ENCODE assay signal across 8 cellular contexts in genomic region chr11:96390403-96390830, GRCh38. TPM values are rescaled to one million over a fixed set of nuclear protein-coding genes. Genes with fewer than 3 reads are reported as not detected.
DNase-seq lines count a peak whose midpoint lies in the region; ATAC-seq and TF ChIP-seq lines count a peak whose summit lies in the region.

No MANE protein-coding gene starts in this region.

- no peak for TF ChIP-seq CTCF in coronary artery (IDR thresholded peaks at IDR 0.05)

- peak; percentile 27 for DNase-seq in CMK (ENCODE audit: low read depth)
- no peak for DNase-seq in Karpas-422
- DNase-seq in coronary artery (ENCODE audit: low spot score), result no peak
- DNase-seq in EL, result no peak
- DNase-seq in Ammon's horn (ENCODE audit: low spot score), result no peak
- DNase-seq in stimulated activated CD4-positive, alpha-beta T cell treated with anti-CD3 and anti-CD28 coated beads, Interleukin-12 subunit alpha, Interleukin-12 subunit beta, amount 100 ng/mL, for 4 hours, result no peak

- H3K4me3 ChIP-seq in Karpas-422 (ENCODE audit: low read length), result peak overlapping the region; percentile 82
- peak overlapping the region; percentile 89 for H3K4me3 ChIP-seq in coronary artery
- peak overlapping the region; percentile 78 for H3K4me3 ChIP-seq in mesodermal cell (ENCODE audit: extremely low read depth, insufficient read depth, low read length, poor library complexity, severe bottlenecking)

- ATAC-seq in GM18868 (IDR thresholded peaks at IDR 0.05; ENCODE audit: unreplicated experiment), result no peak

- peaks cover 29% of the 10 kb centered on the region for H3K4me1 ChIP-seq in Karpas-422 (ENCODE audit: low read length)
- peaks cover 4% of the 10 kb centered on the region for H3K4me1 ChIP-seq in mesodermal cell (ENCODE audit: control insufficient read depth, insufficient read depth, low read length, poor library complexity, severe bottlenecking)

- no peak overlapping the region for H3K27ac ChIP-seq in Karpas-422 (ENCODE audit: low read length)
- H3K27ac ChIP-seq in coronary artery, result peak overlapping the region; percentile 84 to 95
- H3K27ac ChIP-seq in mesodermal cell (ENCODE audit: low read depth, low read length, severe bottlenecking), result peak overlapping the region; percentile 95

- H3K36me3 ChIP-seq in Karpas-422 (ENCODE audit: insufficient read depth, low read length) (peaks cover 15% of the 10 kb centered on the region; the same call in 1 of the 2 replicates), mesodermal cell (ENCODE audit: control insufficient read depth, insufficient read depth, low read length) (peaks cover 22% of the 10 kb centered on the region)

- peak overlapping the region; percentile 75 for H3K9ac ChIP-seq in Karpas-422 (ENCODE audit: low read length)

- peaks cover 7% of the 10 kb centered on the region; the same call in 1 of the 2 replicates for H4K20me1 ChIP-seq in Karpas-422 (ENCODE audit: insufficient read depth, low read depth, low read length)

- WGBS in mesodermal cell (ENCODE audit: insufficient coverage in 2 of 2), 2 experiments, result 66 to 82% methylated on average over 5 of the region's 8 CpGs

- H3K27me3 ChIP-seq in Karpas-422 (ENCODE audit: low read length), result no peaks in the 10 kb centered on the region

- H2AFZ ChIP-seq in Karpas-422 (ENCODE audit: low read length), result peak overlapping the region; percentile 78

- H3K9me3 ChIP-seq in Karpas-422 (ENCODE audit: low read length), result no peaks in the 10 kb centered on the region
- H3K9me3 ChIP-seq in mesodermal cell (ENCODE audit: control insufficient read depth, low read length), result peaks cover 7% of the 10 kb centered on the region

- peaks cover 56% of the 10 kb centered on the region for H3K79me2 ChIP-seq in Karpas-422 (ENCODE audit: low read length)

- peak overlapping the region; percentile 81 for H3K4me2 ChIP-seq in Karpas-422 (ENCODE audit: low read depth, low read length, poor library complexity, severe bottlenecking)

- no peaks in the 10 kb centered on the region for H3K9me2 ChIP-seq in Karpas-422 (replicated peaks; ENCODE audit: insufficient read depth, low read length)

RNA-seq across cellular contexts. Expression of gene JRKL, which starts 0.6 kb away (rescaled TPM):
- total RNA-seq in Karpas-422 (2014; rRNA removed; shearing (Covaris generic); ENCODE audit: low replicate concordance), result 17.4 and 18.6 TPM in 2 replicates
- polyA plus RNA-seq in mesodermal cell (2013, experiment 1 of 2), result 7.6 TPM
- 9.4 TPM for polyA plus RNA-seq in mesodermal cell (2013, experiment 2 of 2)

RNA-seq across cellular contexts. Expression of gene CCDC82, which starts 0.7 kb away (rescaled TPM):
- total RNA-seq in Karpas-422 (2014; rRNA removed; shearing (Covaris generic); ENCODE audit: low replicate concordance), result 39.4 and 88.6 TPM in 2 replicates
- polyA plus RNA-seq in mesodermal cell (2013, experiment 1 of 2), result 33.1 TPM
- polyA plus RNA-seq in mesodermal cell (2013, experiment 2 of 2), result 35.5 TPM

RNA-seq across cellular contexts. Expression of gene MAML2, which starts 47.4 kb away (rescaled TPM):
- total RNA-seq in Karpas-422 (2014; rRNA removed; shearing (Covaris generic); ENCODE audit: low replicate concordance), result 0.11 and 0.18 TPM in 2 replicates
- polyA plus RNA-seq in mesodermal cell (2013, experiment 1 of 2), result 28.1 TPM
- polyA plus RNA-seq in mesodermal cell (2013, experiment 2 of 2), result 22.3 TPM
